In the genomic region with DNA sequence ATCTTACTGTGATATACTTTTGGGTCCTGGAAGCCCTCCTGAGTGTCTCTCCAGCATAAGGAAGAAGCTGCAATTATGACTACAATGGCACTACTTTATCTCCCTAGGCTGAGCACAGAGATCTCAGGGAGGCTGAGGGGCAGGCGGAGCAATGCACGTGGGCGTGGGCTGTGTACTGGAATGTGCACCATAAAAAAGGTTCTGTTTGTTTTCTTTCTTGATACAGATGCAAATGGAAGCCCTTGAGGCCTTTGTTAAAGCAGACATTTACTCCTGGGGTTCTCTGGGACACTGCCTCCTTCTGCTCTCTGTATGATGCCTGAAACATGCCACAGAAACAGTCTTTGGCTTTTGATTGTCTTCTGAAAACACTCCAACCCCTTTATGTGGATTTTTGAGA, we compare ENCODE assay signal across 2 cellular contexts.
TF ChIP-seq lines count a peak whose summit lies in the region.

No MANE protein-coding gene starts in this region.

TF ChIP-seq in IMR-90, 13 proteins besides CTCF, POLR2A, EP300 and RAD21:
- TF ChIP-seq MAZ (IDR thresholded peaks at IDR 0.05; ENCODE audit: borderline replicate concordance, low read depth, low read length) (no peak), FOS (IDR thresholded peaks at IDR 0.05; ENCODE audit: low read depth, low read length) (no peak), CHD1 (IDR thresholded peaks at IDR 0.05; ENCODE audit: low read depth, low read length) (no peak), MAFK (IDR thresholded peaks at IDR 0.05; ENCODE audit: low read depth, low read length) (no peak), RFX5 (IDR thresholded peaks at IDR 0.05; ENCODE audit: low read depth, low read length) (no peak), RCOR1 (IDR thresholded peaks at IDR 0.05; ENCODE audit: insufficient replicate concordance, low read length) (no peak), BHLHE40 (IDR thresholded peaks at IDR 0.05; ENCODE audit: low read depth, low read length) (no peak), MXI1 (IDR thresholded peaks at IDR 0.05; ENCODE audit: borderline replicate concordance, low read depth, low read length) (no peak), CEBPB (IDR thresholded peaks at IDR 0.05; ENCODE audit: low read depth, low read length) (no peak), NFE2L2 (IDR thresholded peaks at IDR 0.05; ENCODE audit: low read depth, low read length) (no peak), SMC3 (IDR thresholded peaks at IDR 0.05; ENCODE audit: low read depth, low read length) (no peak)
- TF ChIP-seq, protein P1, sequence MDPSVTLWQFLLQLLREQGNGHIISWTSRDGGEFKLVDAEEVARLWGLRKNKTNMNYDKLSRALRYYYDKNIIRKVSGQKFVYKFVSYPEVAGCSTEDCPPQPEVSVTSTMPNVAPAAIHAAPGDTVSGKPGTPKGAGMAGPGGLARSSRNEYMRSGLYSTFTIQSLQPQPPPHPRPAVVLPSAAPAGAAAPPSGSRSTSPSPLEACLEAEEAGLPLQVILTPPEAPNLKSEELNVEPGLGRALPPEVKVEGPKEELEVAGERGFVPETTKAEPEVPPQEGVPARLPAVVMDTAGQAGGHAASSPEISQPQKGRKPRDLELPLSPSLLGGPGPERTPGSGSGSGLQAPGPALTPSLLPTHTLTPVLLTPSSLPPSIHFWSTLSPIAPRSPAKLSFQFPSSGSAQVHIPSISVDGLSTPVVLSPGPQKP (IDR thresholded peaks at IDR 0.05; ENCODE audit: borderline replicate concordance, low read depth, low read length): no peak
- TF ChIP-seq, protein P2, sequence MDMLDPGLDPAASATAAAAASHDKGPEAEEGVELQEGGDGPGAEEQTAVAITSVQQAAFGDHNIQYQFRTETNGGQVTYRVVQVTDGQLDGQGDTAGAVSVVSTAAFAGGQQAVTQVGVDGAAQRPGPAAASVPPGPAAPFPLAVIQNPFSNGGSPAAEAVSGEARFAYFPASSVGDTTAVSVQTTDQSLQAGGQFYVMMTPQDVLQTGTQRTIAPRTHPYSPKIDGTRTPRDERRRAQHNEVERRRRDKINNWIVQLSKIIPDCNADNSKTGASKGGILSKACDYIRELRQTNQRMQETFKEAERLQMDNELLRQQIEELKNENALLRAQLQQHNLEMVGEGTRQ (IDR thresholded peaks at IDR 0.05; ENCODE audit: low read depth, low read length): no peak

TF ChIP-seq in H1, 55 proteins besides CTCF, POLR2A, EP300 and RAD21:
- TF ChIP-seq CEBPB (IDR thresholded peaks at IDR 0.05; ENCODE audit: low read depth, low read length) (no peak), NANOG (IDR thresholded peaks at IDR 0.05; ENCODE audit: insufficient read depth, low read depth, low read length, poor library complexity, severe bottlenecking) (peak; percentile 20), CBX8 (IDR thresholded peaks at IDR 0.05; ENCODE audit: borderline replicate concordance, low read depth, low read length) (no peak), TEAD4 (IDR thresholded peaks at IDR 0.05; ENCODE audit: low read depth, low read length) (peak; percentile 88), HDAC2 (IDR thresholded peaks at IDR 0.05; ENCODE audit: borderline replicate concordance in 1 of 2, low read depth in 2 of 2, low read length in 2 of 2) (no peak; a peak in 1 of 4 replicates), POU5F1 (IDR thresholded peaks at IDR 0.05; ENCODE audit: low read depth, low read length) (no peak), GABPA (IDR thresholded peaks at IDR 0.05; ENCODE audit: borderline replicate concordance, insufficient read depth, low read length) (no peak), ZNF274 (IDR thresholded peaks at IDR 0.05; ENCODE audit: borderline replicate concordance, extremely low read depth, low read length) (no peak), CREB1 (IDR thresholded peaks at IDR 0.05) (no peak), YY1 (IDR thresholded peaks at IDR 0.05; ENCODE audit: low read depth, low read length) (0 out of 2 replicates have a peak, but pooled peaks have one; percentile 37), TBP (IDR thresholded peaks at IDR 0.05; ENCODE audit: low read depth, low read length) (no peak), RNF2 (IDR thresholded peaks at IDR 0.05; ENCODE audit: borderline replicate concordance, low read depth, low read length, missing control alignments, poor library complexity, severe bottlenecking) (no peak), TCF12 (IDR thresholded peaks at IDR 0.05; ENCODE audit: low read depth, low read length) (0 out of 2 replicates have a peak, but pooled peaks have one; percentile 9), CHD2 (IDR thresholded peaks at IDR 0.05; ENCODE audit: low read length) (peak; percentile 57; the same call in 1 of the 2 replicates), GTF2F1 (IDR thresholded peaks at IDR 0.05; ENCODE audit: borderline replicate concordance, low read depth, low read length) (no peak), CHD1 (IDR thresholded peaks at IDR 0.05; ENCODE audit: low read depth, low read length) (no peak), EGR1 (IDR thresholded peaks at IDR 0.05; ENCODE audit: borderline replicate concordance, low read depth, low read length) (peak; percentile 88), SAP30 (IDR thresholded peaks at IDR 0.05; ENCODE audit: insufficient read depth, insufficient replicate concordance, low read length) (no peak), SP4 (IDR thresholded peaks at IDR 0.05; ENCODE audit: low read length) (no peak), RFX5 (IDR thresholded peaks at IDR 0.05; ENCODE audit: borderline replicate concordance, low read depth, low read length) (no peak), SIRT6 (IDR thresholded peaks at IDR 0.05; ENCODE audit: low read length) (no peak), SRF (IDR thresholded peaks at IDR 0.05; ENCODE audit: low read depth, low read length) (no peak), SP1 (IDR thresholded peaks at IDR 0.05; ENCODE audit: low read depth, low read length) (peak; percentile 45; the same call in 1 of the 2 replicates)
- TF ChIP-seq, protein P3, sequence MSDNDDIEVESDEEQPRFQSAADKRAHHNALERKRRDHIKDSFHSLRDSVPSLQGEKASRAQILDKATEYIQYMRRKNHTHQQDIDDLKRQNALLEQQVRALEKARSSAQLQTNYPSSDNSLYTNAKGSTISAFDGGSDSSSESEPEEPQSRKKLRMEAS (IDR thresholded peaks at IDR 0.05): peak; percentile 77
- TF ChIP-seq, protein P4, sequence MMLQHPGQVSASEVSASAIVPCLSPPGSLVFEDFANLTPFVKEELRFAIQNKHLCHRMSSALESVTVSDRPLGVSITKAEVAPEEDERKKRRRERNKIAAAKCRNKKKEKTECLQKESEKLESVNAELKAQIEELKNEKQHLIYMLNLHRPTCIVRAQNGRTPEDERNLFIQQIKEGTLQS (IDR thresholded peaks at IDR 0.05; ENCODE audit: insufficient read depth, low read depth, low read length): no peak
